In the genomic region with DNA sequence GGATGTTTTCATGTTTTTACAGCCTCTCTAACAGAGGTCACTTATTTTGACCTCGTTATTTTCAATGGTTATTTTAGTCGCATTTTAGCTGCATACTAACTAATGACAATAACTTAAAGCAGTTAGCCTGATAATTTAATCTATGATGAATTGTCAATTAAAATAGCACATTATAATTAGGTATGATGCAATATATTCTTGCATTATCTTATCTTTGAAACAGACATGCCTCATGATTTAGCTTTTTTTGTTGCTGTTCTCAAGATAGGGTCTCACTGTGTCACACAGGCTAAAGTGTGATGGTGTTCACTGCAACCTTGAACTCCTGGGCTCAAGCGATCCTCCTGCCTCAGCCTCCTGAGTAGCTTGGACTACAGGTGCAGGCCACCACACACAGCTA, we compare ENCODE assay signal across 13 cellular contexts.
"Had no signal": no experiment of that assay in that cellular context is flagged by ENCODE, and none has a peak within 500 bp of the region (broad histone marks: within the 10 kb centered on the region; RNA-seq: fewer than 3 reads in every experiment).

No MANE protein-coding gene starts in this region.

- DNase-seq: MV-4-11, NCI-H1048, NCI-H1436 treated with DMSO at 0.1 percent for 48 hours, NCI-H187 treated with DMSO at 0.1 percent for 48 hours, NCI-H2227 treated with DMSO at 0.1 percent for 48 hours, SHP77, SW 1271, T-cell had no signal

- ATAC-seq: Panc1, PC-3, T-cell had no signal

- H3K27ac Mint-ChIP-seq: IgD-negative memory B cell, T-cell had no signal

- H3K36me3 Mint-ChIP-seq: IgD-negative memory B cell, T-cell had no signal

- H3K27ac ChIP-seq: RWPE1 had no signal

- H3K4me3 Mint-ChIP-seq: IgD-negative memory B cell, T-cell had no signal

- H3K9me3 ChIP-seq: SK-N-SH had no signal
